1 cellular context compared by ENCODE assay signal in the genomic region with DNA sequence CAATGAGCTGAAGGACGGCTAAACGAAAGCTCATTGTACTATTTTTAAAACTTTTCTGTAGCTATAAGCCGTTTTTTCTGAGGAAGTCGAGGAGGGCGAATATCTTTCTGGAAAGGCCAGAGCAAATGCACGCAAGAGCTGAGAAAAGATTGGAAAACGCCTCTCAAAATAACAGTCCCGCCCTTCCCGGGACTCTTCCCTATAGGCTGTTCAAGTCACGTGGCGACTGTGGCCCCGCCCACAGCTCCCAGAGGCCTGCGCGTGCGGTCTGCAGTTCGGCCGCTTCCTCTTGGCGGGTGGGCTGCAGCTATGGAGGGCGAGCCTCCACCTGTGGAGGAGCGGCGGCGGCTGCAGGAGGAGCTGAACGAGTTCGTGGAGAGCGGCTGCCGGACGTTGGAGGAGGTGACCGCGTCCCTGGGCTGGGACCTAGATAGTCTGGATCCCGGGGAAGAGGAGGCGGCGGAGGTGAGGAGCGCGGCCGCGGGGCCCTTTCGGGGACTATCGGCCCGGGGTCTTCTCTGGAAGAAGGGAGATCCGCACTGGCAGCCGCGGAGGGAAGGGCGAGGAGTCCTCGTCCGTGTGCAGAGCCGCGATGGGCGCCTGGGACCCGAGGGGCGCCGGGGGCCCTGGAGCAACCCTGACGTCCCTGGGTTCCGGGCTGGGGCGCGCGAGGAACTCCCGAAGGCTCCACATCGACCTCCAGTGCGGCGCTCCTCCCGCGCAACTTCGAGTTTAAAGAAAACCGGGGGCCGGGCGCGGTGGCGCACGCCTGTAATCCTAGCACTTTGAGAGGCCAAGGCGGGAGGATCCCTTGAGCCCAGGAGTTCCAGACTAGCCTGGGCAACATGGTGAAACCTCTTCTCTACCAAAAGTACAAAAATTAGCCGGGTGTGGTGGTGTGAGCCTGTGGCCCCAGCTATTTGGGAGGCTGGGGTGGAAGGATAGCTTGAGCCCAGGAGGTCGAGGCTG.
A peak's percentile ranks its signal among the peaks of the same experiment; 100 is the strongest.
TF ChIP-seq lines count a peak whose summit lies in the region.

A gene with protein sequence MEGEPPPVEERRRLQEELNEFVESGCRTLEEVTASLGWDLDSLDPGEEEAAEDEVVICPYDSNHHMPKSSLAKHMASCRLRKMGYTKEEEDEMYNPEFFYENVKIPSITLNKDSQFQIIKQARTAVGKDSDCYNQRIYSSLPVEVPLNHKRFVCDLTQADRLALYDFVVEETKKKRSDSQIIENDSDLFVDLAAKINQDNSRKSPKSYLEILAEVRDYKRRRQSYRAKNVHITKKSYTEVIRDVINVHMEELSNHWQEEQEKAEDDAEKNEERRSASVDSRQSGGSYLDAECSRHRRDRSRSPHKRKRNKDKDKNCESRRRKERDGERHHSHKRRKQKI (plus strand): TSS at position 250 of the 969 bp plus-strand sequence. CDS start 60 bp downstream, at position 310.

TF ChIP-seq in K562, 482 proteins besides CTCF, POLR2A, EP300 and RAD21 (continued from another document):
- TF ChIP-seq, protein P1, sequence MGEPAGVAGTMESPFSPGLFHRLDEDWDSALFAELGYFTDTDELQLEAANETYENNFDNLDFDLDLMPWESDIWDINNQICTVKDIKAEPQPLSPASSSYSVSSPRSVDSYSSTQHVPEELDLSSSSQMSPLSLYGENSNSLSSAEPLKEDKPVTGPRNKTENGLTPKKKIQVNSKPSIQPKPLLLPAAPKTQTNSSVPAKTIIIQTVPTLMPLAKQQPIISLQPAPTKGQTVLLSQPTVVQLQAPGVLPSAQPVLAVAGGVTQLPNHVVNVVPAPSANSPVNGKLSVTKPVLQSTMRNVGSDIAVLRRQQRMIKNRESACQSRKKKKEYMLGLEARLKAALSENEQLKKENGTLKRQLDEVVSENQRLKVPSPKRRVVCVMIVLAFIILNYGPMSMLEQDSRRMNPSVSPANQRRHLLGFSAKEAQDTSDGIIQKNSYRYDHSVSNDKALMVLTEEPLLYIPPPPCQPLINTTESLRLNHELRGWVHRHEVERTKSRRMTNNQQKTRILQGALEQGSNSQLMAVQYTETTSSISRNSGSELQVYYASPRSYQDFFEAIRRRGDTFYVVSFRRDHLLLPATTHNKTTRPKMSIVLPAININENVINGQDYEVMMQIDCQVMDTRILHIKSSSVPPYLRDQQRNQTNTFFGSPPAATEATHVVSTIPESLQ (CRISPR knock-in tag; IDR thresholded peaks at IDR 0.05) = peak; percentile 90
- TF ChIP-seq HCFC1 (IDR thresholded peaks at IDR 0.05; ENCODE audit: low read depth, low read length) (peak; percentile 26; the same call in 1 of the 2 replicates), PRPF4 (IDR thresholded peaks at IDR 0.05; ENCODE audit: insufficient read depth, low read depth, low read length, poor library complexity, severe bottlenecking) (no peak), PHF8 (IDR thresholded peaks at IDR 0.05; ENCODE audit: borderline replicate concordance, low read length) (peak; percentile 97), CTBP1 (IDR thresholded peaks at IDR 0.05; ENCODE audit: borderline replicate concordance) (peak; percentile 75), TAF9B (IDR thresholded peaks at IDR 0.05; ENCODE audit: partially characterized antibody) (peak; percentile 83), TAF1 (IDR thresholded peaks at IDR 0.05; ENCODE audit: control insufficient read depth, extremely low read depth, insufficient read depth, low read length, severe bottlenecking) (peak; percentile 93), YY1 (IDR thresholded peaks at IDR 0.05; ENCODE audit: borderline replicate concordance in 1 of 3, control insufficient read depth in 1 of 3, extremely low read depth in 1 of 3, insufficient read depth in 3 of 3, insufficient read length in 1 of 3, insufficient replicate concordance in 2 of 3, low read depth in 1 of 3, low read length in 2 of 3) (peak; percentile 22 to 84 (median 68)), ZNF696 (CRISPR knock-in tag; conservative IDR thresholded peaks at IDR 0.05) (no peak), FOXM1 (IDR thresholded peaks at IDR 0.05; ENCODE audit: low read depth) (no peak), FOXM1 (CRISPR knock-in tag; IDR thresholded peaks at IDR 0.05; ENCODE audit: low read depth) (0 out of 2 replicates have a peak, but pooled peaks have one; percentile 71), MXI1 (IDR thresholded peaks at IDR 0.05; ENCODE audit: low read depth, low read length) (no peak), ETV1 (tag; conservative IDR thresholded peaks at IDR 0.05; ENCODE audit: low read depth) (peak; percentile 53), ATF7 (IDR thresholded peaks at IDR 0.05) (peak; percentile 50; the same call in 1 of the 2 replicates), ZNF584 (CRISPR knock-in tag; IDR thresholded peaks at IDR 0.05; ENCODE audit: low read depth) (no peak), RBFOX2 (IDR thresholded peaks at IDR 0.05; ENCODE audit: low read depth, low read length) (peak; percentile 94), CBX3 (IDR thresholded peaks at IDR 0.05; ENCODE audit: borderline replicate concordance in 1 of 2, low read length in 2 of 2) (no peak), POLR2H (tag; IDR thresholded peaks at IDR 0.05; ENCODE audit: low read depth) (peak; percentile 91), SREBF2 (CRISPR knock-in tag; IDR thresholded peaks at IDR 0.05) (0 out of 2 replicates have a peak, but pooled peaks have one; percentile 38), POLR2B (IDR thresholded peaks at IDR 0.05; ENCODE audit: low read depth, partially characterized antibody) (peak; percentile 93), EP400 (IDR thresholded peaks at IDR 0.05) (peak; percentile 67; the same call in 1 of the 2 replicates), ZZZ3 (IDR thresholded peaks at IDR 0.05) (no peak), ZNF408 (CRISPR knock-in tag; IDR thresholded peaks at IDR 0.05; ENCODE audit: low read depth) (no peak), KHSRP (IDR thresholded peaks at IDR 0.05) (no peak), ZNF766 (CRISPR knock-in tag; conservative IDR thresholded peaks at IDR 0.05) (no peak), HDAC1 (IDR thresholded peaks at IDR 0.05) (peak in 1 of 2 experiments; percentile 82; a peak in 2 of 4 replicates), ZFX (CRISPR knock-in tag; IDR thresholded peaks at IDR 0.05) (peak; percentile 85), ETV5 (CRISPR knock-in tag; IDR thresholded peaks at IDR 0.05; ENCODE audit: low read depth) (peak; percentile 77)
- TF ChIP-seq, protein P2, sequence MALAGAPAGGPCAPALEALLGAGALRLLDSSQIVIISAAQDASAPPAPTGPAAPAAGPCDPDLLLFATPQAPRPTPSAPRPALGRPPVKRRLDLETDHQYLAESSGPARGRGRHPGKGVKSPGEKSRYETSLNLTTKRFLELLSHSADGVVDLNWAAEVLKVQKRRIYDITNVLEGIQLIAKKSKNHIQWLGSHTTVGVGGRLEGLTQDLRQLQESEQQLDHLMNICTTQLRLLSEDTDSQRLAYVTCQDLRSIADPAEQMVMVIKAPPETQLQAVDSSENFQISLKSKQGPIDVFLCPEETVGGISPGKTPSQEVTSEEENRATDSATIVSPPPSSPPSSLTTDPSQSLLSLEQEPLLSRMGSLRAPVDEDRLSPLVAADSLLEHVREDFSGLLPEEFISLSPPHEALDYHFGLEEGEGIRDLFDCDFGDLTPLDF (CRISPR knock-in tag; IDR thresholded peaks at IDR 0.05) = peak; percentile 17; the same call in 1 of the 2 replicates
- TF ChIP-seq, protein P3, sequence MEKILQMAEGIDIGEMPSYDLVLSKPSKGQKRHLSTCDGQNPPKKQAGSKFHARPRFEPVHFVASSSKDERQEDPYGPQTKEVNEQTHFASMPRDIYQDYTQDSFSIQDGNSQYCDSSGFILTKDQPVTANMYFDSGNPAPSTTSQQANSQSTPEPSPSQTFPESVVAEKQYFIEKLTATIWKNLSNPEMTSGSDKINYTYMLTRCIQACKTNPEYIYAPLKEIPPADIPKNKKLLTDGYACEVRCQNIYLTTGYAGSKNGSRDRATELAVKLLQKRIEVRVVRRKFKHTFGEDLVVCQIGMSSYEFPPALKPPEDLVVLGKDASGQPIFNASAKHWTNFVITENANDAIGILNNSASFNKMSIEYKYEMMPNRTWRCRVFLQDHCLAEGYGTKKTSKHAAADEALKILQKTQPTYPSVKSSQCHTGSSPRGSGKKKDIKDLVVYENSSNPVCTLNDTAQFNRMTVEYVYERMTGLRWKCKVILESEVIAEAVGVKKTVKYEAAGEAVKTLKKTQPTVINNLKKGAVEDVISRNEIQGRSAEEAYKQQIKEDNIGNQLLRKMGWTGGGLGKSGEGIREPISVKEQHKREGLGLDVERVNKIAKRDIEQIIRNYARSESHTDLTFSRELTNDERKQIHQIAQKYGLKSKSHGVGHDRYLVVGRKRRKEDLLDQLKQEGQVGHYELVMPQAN (IDR thresholded peaks at IDR 0.05; ENCODE audit: borderline replicate concordance) = no peak; the same call in 1 of the 2 replicates
- TF ChIP-seq, protein P4, sequence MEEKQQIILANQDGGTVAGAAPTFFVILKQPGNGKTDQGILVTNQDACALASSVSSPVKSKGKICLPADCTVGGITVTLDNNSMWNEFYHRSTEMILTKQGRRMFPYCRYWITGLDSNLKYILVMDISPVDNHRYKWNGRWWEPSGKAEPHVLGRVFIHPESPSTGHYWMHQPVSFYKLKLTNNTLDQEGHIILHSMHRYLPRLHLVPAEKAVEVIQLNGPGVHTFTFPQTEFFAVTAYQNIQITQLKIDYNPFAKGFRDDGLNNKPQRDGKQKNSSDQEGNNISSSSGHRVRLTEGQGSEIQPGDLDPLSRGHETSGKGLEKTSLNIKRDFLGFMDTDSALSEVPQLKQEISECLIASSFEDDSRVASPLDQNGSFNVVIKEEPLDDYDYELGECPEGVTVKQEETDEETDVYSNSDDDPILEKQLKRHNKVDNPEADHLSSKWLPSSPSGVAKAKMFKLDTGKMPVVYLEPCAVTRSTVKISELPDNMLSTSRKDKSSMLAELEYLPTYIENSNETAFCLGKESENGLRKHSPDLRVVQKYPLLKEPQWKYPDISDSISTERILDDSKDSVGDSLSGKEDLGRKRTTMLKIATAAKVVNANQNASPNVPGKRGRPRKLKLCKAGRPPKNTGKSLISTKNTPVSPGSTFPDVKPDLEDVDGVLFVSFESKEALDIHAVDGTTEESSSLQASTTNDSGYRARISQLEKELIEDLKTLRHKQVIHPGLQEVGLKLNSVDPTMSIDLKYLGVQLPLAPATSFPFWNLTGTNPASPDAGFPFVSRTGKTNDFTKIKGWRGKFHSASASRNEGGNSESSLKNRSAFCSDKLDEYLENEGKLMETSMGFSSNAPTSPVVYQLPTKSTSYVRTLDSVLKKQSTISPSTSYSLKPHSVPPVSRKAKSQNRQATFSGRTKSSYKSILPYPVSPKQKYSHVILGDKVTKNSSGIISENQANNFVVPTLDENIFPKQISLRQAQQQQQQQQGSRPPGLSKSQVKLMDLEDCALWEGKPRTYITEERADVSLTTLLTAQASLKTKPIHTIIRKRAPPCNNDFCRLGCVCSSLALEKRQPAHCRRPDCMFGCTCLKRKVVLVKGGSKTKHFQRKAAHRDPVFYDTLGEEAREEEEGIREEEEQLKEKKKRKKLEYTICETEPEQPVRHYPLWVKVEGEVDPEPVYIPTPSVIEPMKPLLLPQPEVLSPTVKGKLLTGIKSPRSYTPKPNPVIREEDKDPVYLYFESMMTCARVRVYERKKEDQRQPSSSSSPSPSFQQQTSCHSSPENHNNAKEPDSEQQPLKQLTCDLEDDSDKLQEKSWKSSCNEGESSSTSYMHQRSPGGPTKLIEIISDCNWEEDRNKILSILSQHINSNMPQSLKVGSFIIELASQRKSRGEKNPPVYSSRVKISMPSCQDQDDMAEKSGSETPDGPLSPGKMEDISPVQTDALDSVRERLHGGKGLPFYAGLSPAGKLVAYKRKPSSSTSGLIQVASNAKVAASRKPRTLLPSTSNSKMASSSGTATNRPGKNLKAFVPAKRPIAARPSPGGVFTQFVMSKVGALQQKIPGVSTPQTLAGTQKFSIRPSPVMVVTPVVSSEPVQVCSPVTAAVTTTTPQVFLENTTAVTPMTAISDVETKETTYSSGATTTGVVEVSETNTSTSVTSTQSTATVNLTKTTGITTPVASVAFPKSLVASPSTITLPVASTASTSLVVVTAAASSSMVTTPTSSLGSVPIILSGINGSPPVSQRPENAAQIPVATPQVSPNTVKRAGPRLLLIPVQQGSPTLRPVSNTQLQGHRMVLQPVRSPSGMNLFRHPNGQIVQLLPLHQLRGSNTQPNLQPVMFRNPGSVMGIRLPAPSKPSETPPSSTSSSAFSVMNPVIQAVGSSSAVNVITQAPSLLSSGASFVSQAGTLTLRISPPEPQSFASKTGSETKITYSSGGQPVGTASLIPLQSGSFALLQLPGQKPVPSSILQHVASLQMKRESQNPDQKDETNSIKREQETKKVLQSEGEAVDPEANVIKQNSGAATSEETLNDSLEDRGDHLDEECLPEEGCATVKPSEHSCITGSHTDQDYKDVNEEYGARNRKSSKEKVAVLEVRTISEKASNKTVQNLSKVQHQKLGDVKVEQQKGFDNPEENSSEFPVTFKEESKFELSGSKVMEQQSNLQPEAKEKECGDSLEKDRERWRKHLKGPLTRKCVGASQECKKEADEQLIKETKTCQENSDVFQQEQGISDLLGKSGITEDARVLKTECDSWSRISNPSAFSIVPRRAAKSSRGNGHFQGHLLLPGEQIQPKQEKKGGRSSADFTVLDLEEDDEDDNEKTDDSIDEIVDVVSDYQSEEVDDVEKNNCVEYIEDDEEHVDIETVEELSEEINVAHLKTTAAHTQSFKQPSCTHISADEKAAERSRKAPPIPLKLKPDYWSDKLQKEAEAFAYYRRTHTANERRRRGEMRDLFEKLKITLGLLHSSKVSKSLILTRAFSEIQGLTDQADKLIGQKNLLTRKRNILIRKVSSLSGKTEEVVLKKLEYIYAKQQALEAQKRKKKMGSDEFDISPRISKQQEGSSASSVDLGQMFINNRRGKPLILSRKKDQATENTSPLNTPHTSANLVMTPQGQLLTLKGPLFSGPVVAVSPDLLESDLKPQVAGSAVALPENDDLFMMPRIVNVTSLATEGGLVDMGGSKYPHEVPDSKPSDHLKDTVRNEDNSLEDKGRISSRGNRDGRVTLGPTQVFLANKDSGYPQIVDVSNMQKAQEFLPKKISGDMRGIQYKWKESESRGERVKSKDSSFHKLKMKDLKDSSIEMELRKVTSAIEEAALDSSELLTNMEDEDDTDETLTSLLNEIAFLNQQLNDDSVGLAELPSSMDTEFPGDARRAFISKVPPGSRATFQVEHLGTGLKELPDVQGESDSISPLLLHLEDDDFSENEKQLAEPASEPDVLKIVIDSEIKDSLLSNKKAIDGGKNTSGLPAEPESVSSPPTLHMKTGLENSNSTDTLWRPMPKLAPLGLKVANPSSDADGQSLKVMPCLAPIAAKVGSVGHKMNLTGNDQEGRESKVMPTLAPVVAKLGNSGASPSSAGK (IDR thresholded peaks at IDR 0.05) = peak; percentile 20
- TF ChIP-seq, protein P5, sequence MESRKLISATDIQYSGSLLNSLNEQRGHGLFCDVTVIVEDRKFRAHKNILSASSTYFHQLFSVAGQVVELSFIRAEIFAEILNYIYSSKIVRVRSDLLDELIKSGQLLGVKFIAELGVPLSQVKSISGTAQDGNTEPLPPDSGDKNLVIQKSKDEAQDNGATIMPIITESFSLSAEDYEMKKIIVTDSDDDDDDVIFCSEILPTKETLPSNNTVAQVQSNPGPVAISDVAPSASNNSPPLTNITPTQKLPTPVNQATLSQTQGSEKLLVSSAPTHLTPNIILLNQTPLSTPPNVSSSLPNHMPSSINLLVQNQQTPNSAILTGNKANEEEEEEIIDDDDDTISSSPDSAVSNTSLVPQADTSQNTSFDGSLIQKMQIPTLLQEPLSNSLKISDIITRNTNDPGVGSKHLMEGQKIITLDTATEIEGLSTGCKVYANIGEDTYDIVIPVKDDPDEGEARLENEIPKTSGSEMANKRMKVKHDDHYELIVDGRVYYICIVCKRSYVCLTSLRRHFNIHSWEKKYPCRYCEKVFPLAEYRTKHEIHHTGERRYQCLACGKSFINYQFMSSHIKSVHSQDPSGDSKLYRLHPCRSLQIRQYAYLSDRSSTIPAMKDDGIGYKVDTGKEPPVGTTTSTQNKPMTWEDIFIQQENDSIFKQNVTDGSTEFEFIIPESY (CRISPR knock-in tag; IDR thresholded peaks at IDR 0.05) = no peak
